In the genomic region with DNA sequence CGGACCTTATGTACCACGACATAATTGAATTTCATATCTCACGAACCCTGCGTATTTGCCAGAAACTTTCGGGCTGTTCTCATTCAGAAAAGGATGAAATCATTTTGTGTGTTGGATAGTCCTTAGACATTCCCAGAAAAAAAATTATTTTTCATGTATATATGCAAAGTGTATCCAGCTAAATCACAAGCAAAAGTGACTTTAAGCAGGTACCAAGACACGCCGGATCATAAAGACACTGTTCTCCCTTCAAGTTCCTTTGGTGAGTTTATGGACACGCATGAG, we compare ENCODE assay signal across 11 cellular contexts. TPM values are rescaled to one million over a fixed set of nuclear protein-coding genes. Genes with fewer than 3 reads are reported as not detected.
DNase-seq lines count a peak whose midpoint lies in the region; ATAC-seq and TF ChIP-seq lines count a peak whose summit lies in the region.
"Had no signal": no experiment of that assay in that cellular context is flagged by ENCODE, and none has a peak within 500 bp of the region (broad histone marks: within the 10 kb centered on the region; RNA-seq: fewer than 3 reads in every experiment).

No MANE protein-coding gene starts in this region.

- H3K9me3 ChIP-seq in SK-N-MC (ENCODE audit: low read depth, low read length), result no peaks in the 10 kb centered on the region

- DNase-seq in natural killer cell (no peak), SK-N-MC (ENCODE audit: low read depth, low spot score) (no peak), memory B cell (ENCODE audit: low spot score in 2 of 2) (no peak), GF-D8 (lab: John Stamatoyannopoulos, UW) (no peak), NOMO-1 treated with DMSO at 0.1 percent for 48 hours (lab: John Stamatoyannopoulos, UW; ENCODE audit: unreplicated experiment) (no peak)
- DNase-seq in natural killer cell treated with Interleukin-12 subunit alpha and Interleukin-12 subunit beta and Interleukin-15 and Interleukin-18, amount 100 ng/mL, for 72 hours (ENCODE audit: low spot score), result no peak
- no peak for DNase-seq in activated T-cell treated with anti-CD3 and anti-CD28 coated beads, Interleukin-2, amount 50 U/mL, for 1 hour
- DNase-seq: activated gamma-delta T cell had no signal

- intact Hi-C loops in natural killer cell (cut with micrococcal nuclease), result loop anchor here (1.0 to 2.0 kb wide), 2 partner anchors 160 to 319 kb away; no protein-coding TSS in a partner anchor

- ATAC-seq in natural killer cell (no peak), memory B cell (ENCODE audit: low read depth) (no peak), HG03469 (IDR thresholded peaks at IDR 0.05; ENCODE audit: unreplicated experiment) (no peak)
- no peak for ATAC-seq in natural killer cell treated with Interleukin-12 subunit alpha and Interleukin-12 subunit beta and Interleukin-15 and Interleukin-18, amount 100 ng/mL, for 72 hours

- no peak overlapping the region for H3K9ac ChIP-seq in SK-N-MC (ENCODE audit: insufficient read length)

- H3K4me3 Mint-ChIP-seq in natural killer cell (peak overlapping the region; percentile 85), memory B cell (peak overlapping the region; percentile 68)
- no peak overlapping the region for H3K4me3 Mint-ChIP-seq in natural killer cell treated with Interleukin-12 subunit alpha and Interleukin-12 subunit beta and Interleukin-15 and Interleukin-18, amount 100 ng/mL, for 72 hours
- H3K4me3 Mint-ChIP-seq: activated CD4-positive, alpha-beta memory T cell treated with anti-CD3 and anti-CD28 coated beads for 36 hours had no signal

- H3K27me3 Mint-ChIP-seq in natural killer cell (ENCODE audit: low read depth in 2 of 2) (no peaks in the 10 kb centered on the region), memory B cell (no peaks in the 10 kb centered on the region)
- H3K27me3 Mint-ChIP-seq in natural killer cell treated with Interleukin-12 subunit alpha and Interleukin-12 subunit beta and Interleukin-15 and Interleukin-18, amount 100 ng/mL, for 72 hours, result no peaks in the 10 kb centered on the region
- H3K27me3 Mint-ChIP-seq: activated CD4-positive, alpha-beta memory T cell treated with anti-CD3 and anti-CD28 coated beads for 36 hours had no signal

- H3K9me3 Mint-ChIP-seq in natural killer cell, result no peaks in the 10 kb centered on the region
- H3K9me3 Mint-ChIP-seq in natural killer cell treated with Interleukin-12 subunit alpha and Interleukin-12 subunit beta and Interleukin-15 and Interleukin-18, amount 100 ng/mL, for 72 hours, result no peaks in the 10 kb centered on the region
- H3K9me3 Mint-ChIP-seq in memory B cell, result no peaks in the 10 kb centered on the region
- H3K9me3 Mint-ChIP-seq: activated CD4-positive, alpha-beta memory T cell treated with anti-CD3 and anti-CD28 coated beads for 36 hours had no signal

- H3K27ac Mint-ChIP-seq in natural killer cell, result peak overlapping the region in 1 of 2 donors; percentile 98
- H3K27ac Mint-ChIP-seq in natural killer cell treated with Interleukin-12 subunit alpha and Interleukin-12 subunit beta and Interleukin-15 and Interleukin-18, amount 100 ng/mL, for 72 hours, result no peak overlapping the region
- H3K27ac Mint-ChIP-seq in memory B cell, result peak overlapping the region; percentile 91
- H3K27ac Mint-ChIP-seq: activated CD4-positive, alpha-beta memory T cell treated with anti-CD3 and anti-CD28 coated beads for 36 hours had no signal

- TF ChIP-seq CTCF in natural killer cell (IDR thresholded peaks at IDR 0.05), result peak; percentile 69

- H3K36me3 ChIP-seq in SK-N-MC (ENCODE audit: insufficient read depth, low read length), result no peaks in the 10 kb centered on the region
- H3K36me3 ChIP-seq: cardiac muscle cell had no signal

- H3K4me1 Mint-ChIP-seq in natural killer cell (peaks cover 39 to 40% of the 10 kb centered on the region in 2 donors), memory B cell (peaks cover 44% of the 10 kb centered on the region)
- peaks cover 31 to 36% of the 10 kb centered on the region in 2 donors for H3K4me1 Mint-ChIP-seq in natural killer cell treated with Interleukin-12 subunit alpha and Interleukin-12 subunit beta and Interleukin-15 and Interleukin-18, amount 100 ng/mL, for 72 hours (ENCODE audit: low read depth in 2 of 2)

- no peaks in the 10 kb centered on the region for H3K36me3 Mint-ChIP-seq in natural killer cell
- no peaks in the 10 kb centered on the region for H3K36me3 Mint-ChIP-seq in natural killer cell treated with Interleukin-12 subunit alpha and Interleukin-12 subunit beta and Interleukin-15 and Interleukin-18, amount 100 ng/mL, for 72 hours
- no peaks in the 10 kb centered on the region for H3K36me3 Mint-ChIP-seq in memory B cell
- H3K36me3 Mint-ChIP-seq: activated CD4-positive, alpha-beta memory T cell treated with anti-CD3 and anti-CD28 coated beads for 36 hours had no signal

- peak overlapping the region; percentile 42 for H3K4me3 ChIP-seq in SK-N-MC
- H3K4me3 ChIP-seq: cardiac muscle cell had no signal

- no peak overlapping the region for H3K27ac ChIP-seq in SK-N-MC
- H3K27ac ChIP-seq: cardiac muscle cell had no signal

RNA-seq across cellular contexts. Expression of a gene that starts 35.1 kb away (rescaled TPM):
- 10 to 100 TPM; 19.4 to 25.1 (median 25.0) TPM for total RNA-seq in natural killer cell
- 10 to 100 TPM; 21.1 to 33.3 TPM for total RNA-seq in natural killer cell treated with Interleukin-12 subunit alpha and Interleukin-12 subunit beta and Interleukin-15 and Interleukin-18, amount 100 ng/mL, for 72 hours

RNA-seq across cellular contexts. Expression of a gene that starts 59.8 kb away (rescaled TPM):
- total RNA-seq in natural killer cell, result 10 to 100 TPM; 21.5 to 30.3 (median 22.6) TPM
- 10 to 100 TPM; 14.1 to 29.0 TPM for total RNA-seq in natural killer cell treated with Interleukin-12 subunit alpha and Interleukin-12 subunit beta and Interleukin-15 and Interleukin-18, amount 100 ng/mL, for 72 hours
